Comparison of ENCODE assay signal across 26 cellular contexts in the genomic region with DNA sequence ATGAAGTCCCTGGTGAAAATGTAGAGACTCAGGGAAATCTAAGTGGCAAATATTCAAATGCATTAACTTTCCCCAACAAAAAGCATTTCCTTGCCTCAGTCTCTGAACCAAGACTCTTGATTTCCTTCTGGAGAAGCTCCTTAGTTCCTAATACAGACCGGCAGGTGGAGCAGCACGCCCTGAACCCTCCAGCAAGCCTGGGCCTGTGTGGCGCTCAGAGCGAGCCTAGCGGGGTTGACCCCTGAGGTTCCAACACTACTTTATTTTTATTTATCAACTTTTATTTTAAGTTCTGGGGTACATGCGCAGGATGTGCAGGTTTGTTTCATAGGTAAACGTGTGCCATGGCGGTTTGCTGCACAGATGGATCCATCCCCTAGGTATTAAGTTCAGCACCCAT. TPM values are rescaled to one million over a fixed set of nuclear protein-coding genes. Genes with fewer than 3 reads are reported as not detected.
"Had no signal": no experiment of that assay in that cellular context is flagged by ENCODE, and none has a peak within 500 bp of the region (broad histone marks: within the 10 kb centered on the region; RNA-seq: fewer than 3 reads in every experiment).

No MANE protein-coding gene starts in this region.

- H3K4me1 Mint-ChIP-seq: naive thymus-derived CD8-positive, alpha-beta T cell; stimulated activated effector memory CD8-positive, alpha-beta T cell treated with anti-CD3 and anti-CD28 coated beads, Interleukin-12 subunit alpha, Interleukin-12 subunit beta, amount 100 ng/mL, for 72 hours had no signal

- H3K27me3 ChIP-seq: gastrocnemius medialis, hepatocyte, ovary, sigmoid colon, testis, tibial nerve, upper lobe of left lung had no signal

- H3K79me2 ChIP-seq: hepatocyte had no signal

- H3K36me3 ChIP-seq: gastrocnemius medialis, lower lobe of right lung, ovary, sigmoid colon, tibial nerve, upper lobe of left lung had no signal

- H2AFZ ChIP-seq: hepatocyte had no signal

- H3K9me3 ChIP-seq: ovary, sigmoid colon, testis had no signal

- H3K4me3 Mint-ChIP-seq: naive thymus-derived CD8-positive, alpha-beta T cell; nephron progenitor cell; stimulated activated effector memory CD8-positive, alpha-beta T cell treated with anti-CD3 and anti-CD28 coated beads, Interleukin-12 subunit alpha, Interleukin-12 subunit beta, amount 100 ng/mL, for 72 hours had no signal

- H3K4me3 ChIP-seq: coronary artery, gastrocnemius medialis, hepatocyte, lower lobe of right lung, ovary, psoas muscle, sigmoid colon, testis, tibial nerve, upper lobe of left lung had no signal

- H3K27ac ChIP-seq: coronary artery, epithelial cell of prostate, gastrocnemius medialis, hepatocyte, lower lobe of right lung, ovary, psoas muscle, sigmoid colon, testis, tibial nerve, upper lobe of left lung had no signal

- H3K4me2 ChIP-seq: hepatocyte had no signal

- H3K27ac Mint-ChIP-seq: naive thymus-derived CD8-positive, alpha-beta T cell; nephron progenitor cell; stimulated activated effector memory CD8-positive, alpha-beta T cell treated with anti-CD3 and anti-CD28 coated beads, Interleukin-12 subunit alpha, Interleukin-12 subunit beta, amount 100 ng/mL, for 72 hours had no signal

- H3K4me1 ChIP-seq: gastrocnemius medialis, lower lobe of right lung, psoas muscle, sigmoid colon, testis, tibial nerve, upper lobe of left lung had no signal

- H3K36me3 Mint-ChIP-seq: stimulated activated effector memory CD8-positive, alpha-beta T cell treated with anti-CD3 and anti-CD28 coated beads, Interleukin-12 subunit alpha, Interleukin-12 subunit beta, amount 100 ng/mL, for 72 hours had no signal

- DNase-seq: dermis blood vessel endothelial cell; foreskin fibroblast; gastrocnemius medialis; head of caudate nucleus; kidney glomerular epithelial cell; left ventricle myocardium superior; lower lobe of right lung; naive thymus-derived CD8-positive, alpha-beta T cell; nephron progenitor cell; occipital lobe; ovary; psoas muscle; right cardiac atrium; sigmoid colon; stimulated activated CD4-positive, alpha-beta T cell treated with anti-CD3 and anti-CD28 coated beads, Interleukin-2, amount 100 ng/mL, for 24 hours; stimulated activated CD4-positive, alpha-beta T cell treated with anti-CD3 and anti-CD28 coated beads, Interleukin-4, amount 100 ng/mL, for 24 hours; stimulated activated naive CD8-positive, alpha-beta T cell treated with anti-CD3 and anti-CD28 coated beads, Interleukin-15, Interleukin-2, amounts not matched to agents 100 U/mL and 50 U/mL, for 24 hours; substantia nigra; testis had no signal

RNA-seq across cellular contexts. Expression of a gene that starts 50.8 kb away (rescaled TPM):
- total RNA-seq: mesenteric fat pad had no signal
